In genomic region chr18:22348521-22349316, GRCh38 we compare ENCODE assay signal across 9 cellular contexts.
DNase-seq lines count a peak whose midpoint lies in the region; ATAC-seq lines count a peak whose summit lies in the region.
"Had no signal": no experiment of that assay in that cellular context is flagged by ENCODE, and none has a peak within 500 bp of the region (broad histone marks: within the 10 kb centered on the region; RNA-seq: fewer than 3 reads in every experiment).

No MANE protein-coding gene starts in this region.

- intact Hi-C loops in cardiac septum (cut with DNase I), result loop anchor here (1.0 to 10.0 kb wide), 6 partner anchors 80 to 354 kb away; partner anchors contain the start of gene GATA6

- no peaks in the 10 kb centered on the region for H3K27me3 ChIP-seq in rectal smooth muscle tissue (ENCODE audit: control insufficient read depth, insufficient read depth, low read length)

- peak overlapping the region; percentile 13 for H3K9ac ChIP-seq in rectal smooth muscle tissue (ENCODE audit: low read length)

- no peaks in the 10 kb centered on the region for H3K4me1 ChIP-seq in rectal smooth muscle tissue (ENCODE audit: control insufficient read depth, insufficient read depth, low read length)

- no peaks in the 10 kb centered on the region for H3K36me3 ChIP-seq in rectal smooth muscle tissue (ENCODE audit: control insufficient read depth, insufficient read depth, low read length)

- ATAC-seq in HG02588 (IDR thresholded peaks at IDR 0.05; ENCODE audit: unreplicated experiment) (no peak), HG03460 (IDR thresholded peaks at IDR 0.05; ENCODE audit: unreplicated experiment) (no peak)

- H3K4me3 ChIP-seq in rectal smooth muscle tissue (ENCODE audit: low read length), result peak overlapping the region; percentile 79

- no peak overlapping the region for H3K27ac ChIP-seq in rectal smooth muscle tissue (ENCODE audit: low read depth, low read length)

- DNase-seq in GM03348 (ENCODE audit: low spot score) (peak; percentile 85), cardiac septum (ENCODE audit: low spot score) (peak; percentile 88), middle frontal gyrus (ENCODE audit: extremely low spot score, low spot score) (no peak), globus pallidus (ENCODE audit: low spot score) (no peak)
- peak; percentile 32 for DNase-seq in activated CD8-positive, alpha-beta memory T cell treated with anti-CD3 and anti-CD28 coated beads, Interleukin-2, amount 50 U/mL, for 4 hours
- DNase-seq: naive B cell had no signal

Comparison
In these comparisons a context has a peak if more than half of its experiments do, and no peak if none do; other contexts are left out.
1. DNase-seq: peak in GM03348 (single experiment), activated CD8-positive, alpha-beta memory T cell treated with anti-CD3 and anti-CD28 coated beads, Interleukin-2, amount 50 U/mL, for 4 hours (single experiment) and cardiac septum (single experiment); none in middle frontal gyrus (single experiment) and globus pallidus (single experiment).